11 cellular contexts compared by ENCODE assay signal in genomic region chr17:3962217-3963069, GRCh38. TPM values are rescaled to one million over a fixed set of nuclear protein-coding genes. Genes with fewer than 3 reads are reported as not detected.
DNase-seq lines count a peak whose midpoint lies in the region; ATAC-seq, FAIRE-seq and TF ChIP-seq lines count a peak whose summit lies in the region.
"Had no signal": no experiment of that assay in that cellular context is flagged by ENCODE, and none has a peak within 500 bp of the region (broad histone marks: within the 10 kb centered on the region; RNA-seq: fewer than 3 reads in every experiment).

No MANE protein-coding gene starts in this region.

- H3K4me3 Mint-ChIP-seq in activated CD8-positive, alpha-beta T cell treated with anti-CD3 and anti-CD28 coated beads, Interleukin-2, amount 10 ng/mL, durations not matched to agents 7 days and 5 days, result peak overlapping the region; percentile 90

- no peaks in the 10 kb centered on the region for H3K9me3 Mint-ChIP-seq in activated CD8-positive, alpha-beta T cell treated with anti-CD3 and anti-CD28 coated beads, Interleukin-2, amount 10 ng/mL, durations not matched to agents 7 days and 5 days (ENCODE audit: insufficient read depth)

- H3K9me3 ChIP-seq in BLaER1 (no peaks in the 10 kb centered on the region), mononuclear cell (ENCODE audit: low read depth, low read length) (no peaks in the 10 kb centered on the region), PC-9 (ENCODE audit: insufficient read depth, low read depth) (no peaks in the 10 kb centered on the region)

- no peak for TF ChIP-seq POLR2A in GM12891 (IDR thresholded peaks at IDR 0.05; ENCODE audit: low read depth, low read length)

- peaks cover 88% of the 10 kb centered on the region for H3K4me1 ChIP-seq in BLaER1
- peaks cover 75% of the 10 kb centered on the region for H3K4me1 ChIP-seq in mononuclear cell (ENCODE audit: insufficient read depth, low read length)
- peaks cover 25% of the 10 kb centered on the region for H3K4me1 ChIP-seq in PC-9 (replicated peaks; ENCODE audit: insufficient read depth)

- H2AFZ ChIP-seq in PC-9, result no peak overlapping the region

- H3F3A ChIP-seq in PC-9 (ENCODE audit: insufficient read depth, low read depth), result peaks cover 40% of the 10 kb centered on the region

- H3K9ac ChIP-seq in BLaER1, result peak overlapping the region; percentile 88

- POLR2A ChIA-PET in activated CD8-positive, alpha-beta T cell treated with anti-CD3 and anti-CD28 coated beads, Interleukin-2, amount 10 ng/mL, durations not matched to agents 7 days and 5 days (lab: Charles Lee), result interaction anchor here (0.6 to 2.1 kb wide), 5 partner anchors 9 to 181 kb away, joined by 3 to 4 read pairs (median 3); partner anchors contain the start of genes CYB5D2 and NCBP3
- POLR2A ChIA-PET in PC-9 (lab: Charles Lee; ENCODE audit: unreplicated experiment), result no interaction called here

- intact Hi-C loops in PC-9 (cut with micrococcal nuclease; ENCODE audit: unreplicated experiment), result no loop called here

- H4K20me1 ChIP-seq in BLaER1 (peaks cover 63% of the 10 kb centered on the region), PC-9 (ENCODE audit: insufficient read depth) (no peaks in the 10 kb centered on the region)

- H3K4me3 ChIP-seq in BLaER1 (peak overlapping the region; percentile 84), mononuclear cell (ENCODE audit: low read length) (peak overlapping the region; percentile 77), PC-9 (no peak overlapping the region)

- H3K36me3 Mint-ChIP-seq in activated CD8-positive, alpha-beta T cell treated with anti-CD3 and anti-CD28 coated beads, Interleukin-2, amount 10 ng/mL, durations not matched to agents 7 days and 5 days (ENCODE audit: low read depth), result peaks cover 37% of the 10 kb centered on the region

- CTCF ChIA-PET in activated CD8-positive, alpha-beta T cell treated with anti-CD3 and anti-CD28 coated beads, Interleukin-2, amount 10 ng/mL, durations not matched to agents 7 days and 5 days (lab: Charles Lee), result interaction anchor here (1.1 to 3.8 kb wide), 3 partner anchors 48 to 119 kb away, joined by 4 to 21 read pairs (median 10); partner anchors contain the start of gene NCBP3
- CTCF ChIA-PET in PC-9 (lab: Charles Lee), result interaction anchor here (0.5 kb wide), 1 partner anchor 182 kb away, joined by 9 read pairs; no protein-coding TSS in a partner anchor

- H3K27me3 ChIP-seq in BLaER1, result no peaks in the 10 kb centered on the region
- no peaks in the 10 kb centered on the region for H3K27me3 ChIP-seq in mononuclear cell (ENCODE audit: insufficient read depth, low read length)
- H3K27me3 ChIP-seq in PC-9 (ENCODE audit: insufficient read depth, low read depth), result no peaks in the 10 kb centered on the region

- H3K36me3 ChIP-seq in BLaER1 (peaks cover 10% of the 10 kb centered on the region), PC-9 (ENCODE audit: low read depth) (no peaks in the 10 kb centered on the region)

- TF ChIP-seq CTCF in PC-9 (conservative IDR thresholded peaks at IDR 0.05), result no peak

- BruUV-seq in PC-9 (replicated peaks; lab: Mats Ljungman, UMichigan), result no TSS peak

- no peak for ATAC-seq in activated CD8-positive, alpha-beta T cell treated with anti-CD3 and anti-CD28 coated beads, Interleukin-2, amount 10 ng/mL, durations not matched to agents 7 days and 5 days
- ATAC-seq in HG02973 (IDR thresholded peaks at IDR 0.05; ENCODE audit: unreplicated experiment) (no peak), HG03342 (IDR thresholded peaks at IDR 0.05; ENCODE audit: unreplicated experiment) (no peak)

- H3K27ac ChIP-seq in BLaER1 (peak overlapping the region; percentile 96), PC-9 (no peak overlapping the region)

- H3K9me2 ChIP-seq in PC-9 (ENCODE audit: insufficient read depth), result no peaks in the 10 kb centered on the region

- peak overlapping the region; percentile 91 for H3K4me2 ChIP-seq in BLaER1
- no peak overlapping the region for H3K4me2 ChIP-seq in PC-9

- H3K27me3 Mint-ChIP-seq in activated CD8-positive, alpha-beta T cell treated with anti-CD3 and anti-CD28 coated beads, Interleukin-2, amount 10 ng/mL, durations not matched to agents 7 days and 5 days (ENCODE audit: low read depth), result no peaks in the 10 kb centered on the region

- peak; percentile 62 for FAIRE-seq in GM12891 (lab: Jason Lieb, UNC)
- FAIRE-seq: keratinocyte, RCC 7860 had no signal

- H3K4me1 Mint-ChIP-seq in activated CD8-positive, alpha-beta T cell treated with anti-CD3 and anti-CD28 coated beads, Interleukin-2, amount 10 ng/mL, durations not matched to agents 7 days and 5 days (ENCODE audit: low read depth), result peaks cover 56% of the 10 kb centered on the region

- H3K79me2 ChIP-seq in PC-9 (ENCODE audit: low read depth), result no peaks in the 10 kb centered on the region

- DNase-seq in GM12891 (ENCODE audit: insufficient read length, low spot score), result no peak
- no peak for DNase-seq in activated CD8-positive, alpha-beta T cell treated with anti-CD3 and anti-CD28 coated beads, Interleukin-2, amount 10 ng/mL, durations not matched to agents 7 days and 5 days
- DNase-seq in NCI-H748 treated with DMSO at 0.1 percent for 48 hours (lab: John Stamatoyannopoulos, UW), result no peak
- no peak for DNase-seq in PC-9

- H3K27ac Mint-ChIP-seq in activated CD8-positive, alpha-beta T cell treated with anti-CD3 and anti-CD28 coated beads, Interleukin-2, amount 10 ng/mL, durations not matched to agents 7 days and 5 days, result peak overlapping the region; percentile 79

TF ChIP-seq in GM12891, 5 proteins besides CTCF, POLR2A, EP300 and RAD21:
- TF ChIP-seq TAF1 (IDR thresholded peaks at IDR 0.05; ENCODE audit: low read depth, low read length), result no peak
- TF ChIP-seq POU2F2 (IDR thresholded peaks at IDR 0.05; ENCODE audit: low read depth, low read length), result no peak
- TF ChIP-seq SPI1 (IDR thresholded peaks at IDR 0.05; ENCODE audit: low read depth, low read length), result no peak
- no peak for TF ChIP-seq PAX5 (IDR thresholded peaks at IDR 0.05; ENCODE audit: insufficient read depth, low read length, severe bottlenecking)
- no peak for TF ChIP-seq POLR2AphosphoS5 (IDR thresholded peaks at IDR 0.05; ENCODE audit: low read depth, low read length)
TF ChIP-seq in GM12891: peak in this region for 0.

RNA-seq across cellular contexts. Expression of gene ATP2A3, which starts 1.8 kb away (rescaled TPM):
- polyA plus RNA-seq in GM12891 (2012; ENCODE audit: low read depth, missing spikeins), result 30.8 TPM
- 100 to 1,000 TPM; 341 to 354 TPM for total RNA-seq in activated CD8-positive, alpha-beta T cell treated with anti-CD3 and anti-CD28 coated beads, Interleukin-2, amount 10 ng/mL, durations not matched to agents 7 days and 5 days
- total RNA-seq in mononuclear cell (76.6 TPM), PC-9 (2021) (4.4 and 9.6 TPM in 2 replicates)

RNA-seq across cellular contexts. Expression of gene P2RX1, which starts 46.2 kb away (rescaled TPM):
- polyA plus RNA-seq in GM12891 (2012; ENCODE audit: low read depth, missing spikeins), result 1.1 TPM
- 1 to 10 TPM; 1.1 TPM for total RNA-seq in activated CD8-positive, alpha-beta T cell treated with anti-CD3 and anti-CD28 coated beads, Interleukin-2, amount 10 ng/mL, durations not matched to agents 7 days and 5 days
- 31.6 TPM for total RNA-seq in mononuclear cell
- not detected in 2 replicates for total RNA-seq in PC-9 (2021)
- total RNA-seq: pulmonary artery endothelial cell had no signal
- polyA plus RNA-seq: keratinocyte had no signal

Comparison
In these comparisons a context has a peak if more than half of its experiments do, and no peak if none do; other contexts are left out.
1. RNA of gene P2RX1, which starts 46.2 kb away (total RNA-seq): 31.6 TPM in mononuclear cell (single experiment); 1.1 TPM in activated CD8-positive, alpha-beta T cell treated with anti-CD3 and anti-CD28 coated beads, Interleukin-2, amount 10 ng/mL, durations not matched to agents 7 days and 5 days and not detected in PC-9; every median in the first group is over 10 times any median in the second.